ENCODE assay signal across 32 cellular contexts in the genomic region with DNA sequence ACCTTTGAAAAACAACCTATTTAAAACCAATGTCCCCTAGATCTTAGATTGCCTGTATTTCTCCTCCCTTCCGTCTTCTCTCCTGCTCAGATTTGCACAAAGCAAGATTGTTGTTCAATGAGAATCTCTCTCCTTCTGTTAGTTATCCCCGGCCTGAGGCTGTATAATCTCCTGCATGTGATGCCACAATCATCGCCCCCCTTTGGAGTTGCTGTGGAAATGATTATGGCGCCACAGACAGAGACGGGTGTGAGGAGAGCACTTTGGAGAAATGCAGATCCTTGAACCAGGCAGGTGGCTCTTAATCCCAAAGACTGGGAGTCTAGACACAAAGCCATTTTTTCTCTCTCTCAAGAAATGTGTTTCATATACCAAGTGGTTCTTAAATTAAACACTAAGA.
"Had no signal": no experiment of that assay in that cellular context is flagged by ENCODE, and none has a peak within 500 bp of the region (broad histone marks: within the 10 kb centered on the region; RNA-seq: fewer than 3 reads in every experiment).

No MANE protein-coding gene starts in this region.

- H3K36me3 Mint-ChIP-seq: activated CD8-positive, alpha-beta memory T cell treated with anti-CD3 and anti-CD28 coated beads, Interleukin-2, amount 10 ng/mL, durations not matched to agents 7 days and 5 days; activated naive CD4-positive, alpha-beta T cell treated with anti-CD3 and anti-CD28 coated beads, Interleukin-2, amount 10 ng/mL, durations not matched to agents 7 days and 5 days; activated naive CD8-positive, alpha-beta T cell had no signal

- DNase-seq: activated CD4-positive, alpha-beta memory T cell treated with anti-CD3 and anti-CD28 coated beads, Interleukin-2, amount 10 ng/mL, durations not matched to agents 7 days and 5 days; activated CD4-positive, alpha-beta T cell treated with anti-CD3 and anti-CD28 coated beads for 1 hour; activated CD4-positive, alpha-beta T cell treated with anti-CD3 and anti-CD28 coated beads for 48 hours; activated CD4-positive, CD25-positive, alpha-beta regulatory T cell; activated CD8-positive, alpha-beta memory T cell treated with anti-CD3 and anti-CD28 coated beads for 24 hours; activated CD8-positive, alpha-beta memory T cell treated with anti-CD3 and anti-CD28 coated beads, Interleukin-2, amount 10 ng/mL, durations not matched to agents 7 days and 5 days; activated CD8-positive, alpha-beta memory T cell treated with anti-CD3 and anti-CD28 coated beads, Interleukin-2, amount 50 U/mL, for 48 hours; activated effector memory CD4-positive, alpha-beta T cell treated with Interleukin-2 at 50 U/mL for 16 hours; activated naive CD4-positive, alpha-beta T cell treated with anti-CD3 and anti-CD28 coated beads, Interleukin-2, amount 10 ng/mL, durations not matched to agents 7 days and 5 days; activated naive CD8-positive, alpha-beta T cell treated with anti-CD3 and anti-CD28 coated beads, Interleukin-2, amount 50 U/mL, for 24 hours; activated T-cell treated with anti-CD3 and anti-CD28 coated beads, Interleukin-2, amount 50 U/mL, for 48 hours; anterior cingulate cortex; central memory CD4-positive, alpha-beta T cell; KG1; MM.1S; MV-4-11; NCI-H1092; NCI-H1436 treated with DMSO at 0.1 percent for 48 hours; NCI-H187 treated with DMSO at 0.1 percent for 48 hours; NCI-H345; NCI-H524 treated with DMSO at 0.1 percent for 48 hours; NK-92 treated with Interleukin-12 subunit alpha and Interleukin-12 subunit beta, amount 100 ng/mL, for 24 hours; PC-3; Peyer's patch; RPMI8226; SIG-M5; SW 1271; T-helper 1 cell; T-helper 2 cell; T-helper 9 cell had no signal

- H3K9me3 ChIP-seq: Peyer's patch had no signal

- H3K27me3 ChIP-seq: Peyer's patch had no signal

- H3K36me3 ChIP-seq: Peyer's patch had no signal

- H3K27ac ChIP-seq: Peyer's patch, VCaP had no signal

- H3K27ac Mint-ChIP-seq: activated CD4-positive, alpha-beta memory T cell treated with anti-CD3 and anti-CD28 coated beads, Interleukin-2, amount 10 ng/mL, durations not matched to agents 7 days and 5 days; activated CD8-positive, alpha-beta memory T cell treated with anti-CD3 and anti-CD28 coated beads, Interleukin-2, amount 10 ng/mL, durations not matched to agents 7 days and 5 days; activated naive CD4-positive, alpha-beta T cell treated with anti-CD3 and anti-CD28 coated beads, Interleukin-2, amount 10 ng/mL, durations not matched to agents 7 days and 5 days; activated naive CD8-positive, alpha-beta T cell; activated naive CD8-positive, alpha-beta T cell treated with anti-CD3 and anti-CD28 coated beads, Interleukin-2, amount 50 U/mL, for 24 hours had no signal

- H3K9me3 Mint-ChIP-seq: activated CD4-positive, alpha-beta memory T cell treated with anti-CD3 and anti-CD28 coated beads, Interleukin-2, amount 10 ng/mL, durations not matched to agents 7 days and 5 days; activated naive CD8-positive, alpha-beta T cell treated with anti-CD3 and anti-CD28 coated beads, Interleukin-2, amount 50 U/mL, for 24 hours had no signal

- H3K4me1 Mint-ChIP-seq: activated CD4-positive, alpha-beta memory T cell treated with anti-CD3 and anti-CD28 coated beads, Interleukin-2, amount 10 ng/mL, durations not matched to agents 7 days and 5 days; activated CD8-positive, alpha-beta memory T cell treated with anti-CD3 and anti-CD28 coated beads, Interleukin-2, amount 10 ng/mL, durations not matched to agents 7 days and 5 days; activated naive CD4-positive, alpha-beta T cell treated with anti-CD3 and anti-CD28 coated beads, Interleukin-2, amount 10 ng/mL, durations not matched to agents 7 days and 5 days; activated naive CD8-positive, alpha-beta T cell treated with anti-CD3 and anti-CD28 coated beads, Interleukin-2, amount 50 U/mL, for 24 hours had no signal

- H3K27me3 Mint-ChIP-seq: activated CD4-positive, alpha-beta memory T cell treated with anti-CD3 and anti-CD28 coated beads, Interleukin-2, amount 10 ng/mL, durations not matched to agents 7 days and 5 days; activated CD8-positive, alpha-beta memory T cell treated with anti-CD3 and anti-CD28 coated beads, Interleukin-2, amount 10 ng/mL, durations not matched to agents 7 days and 5 days; activated naive CD4-positive, alpha-beta T cell treated with anti-CD3 and anti-CD28 coated beads, Interleukin-2, amount 10 ng/mL, durations not matched to agents 7 days and 5 days; activated naive CD8-positive, alpha-beta T cell had no signal

- H3K4me1 ChIP-seq: Peyer's patch had no signal

- H3K4me3 Mint-ChIP-seq: activated CD4-positive, alpha-beta memory T cell treated with anti-CD3 and anti-CD28 coated beads, Interleukin-2, amount 10 ng/mL, durations not matched to agents 7 days and 5 days; activated CD8-positive, alpha-beta memory T cell treated with anti-CD3 and anti-CD28 coated beads, Interleukin-2, amount 10 ng/mL, durations not matched to agents 7 days and 5 days; activated naive CD4-positive, alpha-beta T cell treated with anti-CD3 and anti-CD28 coated beads, Interleukin-2, amount 10 ng/mL, durations not matched to agents 7 days and 5 days; activated naive CD8-positive, alpha-beta T cell; activated naive CD8-positive, alpha-beta T cell treated with anti-CD3 and anti-CD28 coated beads, Interleukin-2, amount 50 U/mL, for 24 hours had no signal

- H3K4me3 ChIP-seq: Peyer's patch had no signal
